Comparison of ENCODE assay signal across 8 cellular contexts in the genomic region with DNA sequence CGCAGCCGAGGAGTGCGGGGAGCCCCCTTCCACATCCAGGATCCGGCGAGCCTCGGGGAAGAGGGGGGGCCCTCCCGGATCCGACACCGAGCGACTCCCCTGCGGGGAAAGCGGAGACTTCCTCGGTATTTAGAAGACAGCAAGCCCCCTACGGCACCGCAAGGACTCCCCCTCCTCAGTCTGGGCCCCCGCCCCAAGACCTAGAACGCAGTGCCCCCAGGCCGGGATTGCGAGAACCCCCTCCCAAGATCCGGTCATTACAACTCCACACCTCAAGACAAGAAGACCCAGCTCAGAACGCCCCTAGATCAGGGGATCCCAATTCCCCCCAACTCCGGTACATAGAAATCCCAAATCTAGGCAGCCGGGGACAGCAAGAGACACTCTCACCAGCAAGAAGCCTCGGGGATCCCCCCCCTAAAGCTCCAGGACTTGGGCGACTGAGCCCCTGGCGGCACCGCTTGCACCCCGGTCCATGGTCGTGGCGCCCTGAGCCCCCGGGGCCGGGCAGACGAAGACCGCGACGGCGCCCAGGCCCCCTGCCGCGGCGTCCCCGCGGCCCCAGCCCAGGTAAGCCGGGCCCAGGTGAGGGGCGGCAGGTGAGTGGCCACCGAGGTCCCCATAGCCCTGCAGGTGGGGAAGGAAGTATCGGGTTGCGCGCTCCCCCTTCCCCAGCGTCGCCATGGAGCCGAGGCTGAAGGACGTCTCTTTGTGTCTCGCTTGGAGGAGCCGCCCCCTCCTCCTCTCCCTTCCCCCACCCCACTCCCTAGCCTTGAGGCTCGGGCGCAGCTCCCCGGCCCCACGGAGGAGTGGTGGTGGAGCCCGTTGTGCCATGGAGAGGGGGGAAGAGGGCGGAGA. TPM values are rescaled to one million over a fixed set of nuclear protein-coding genes. Genes with fewer than 3 reads are reported as not detected.
A peak's percentile ranks its signal among the peaks of the same experiment; 100 is the strongest.
DNase-seq lines count a peak whose midpoint lies in the region; ATAC-seq and TF ChIP-seq lines count a peak whose summit lies in the region.

No MANE protein-coding gene starts in this region.

- DNase-seq in HFF-Myc (ENCODE audit: extremely low read depth, low read depth) (no peak), Peyer's patch (no peak), neuronal stem cell (ENCODE audit: low spot score) (peak; percentile 57), putamen (ENCODE audit: low spot score) (no peak)

- no CpG with 5 or more reads among the region's 60 CpGs for WGBS in neuronal stem cell (ENCODE audit: extremely low coverage in 2 of 2, insufficient read length in 2 of 2, insufficient replicate concordance in 1 of 2), 2 donors

- H2AK5ac ChIP-seq in neuronal stem cell (ENCODE audit: low read depth, low read length) = peak overlapping the region; percentile 70

- H3K79me1 ChIP-seq in neuronal stem cell (ENCODE audit: low read depth, low read length) = peaks cover 22% of the 10 kb centered on the region

- peak overlapping the region; percentile 98 for H3K18ac ChIP-seq in neuronal stem cell (ENCODE audit: low read length)

- no peaks in the 10 kb centered on the region for H3K36me3 ChIP-seq in Peyer's patch
- H3K36me3 ChIP-seq in endocrine pancreas (ENCODE audit: control insufficient read depth, insufficient read depth, low read length) = no peaks in the 10 kb centered on the region
- peaks cover 7 to 36% of the 10 kb centered on the region in 2 donors for H3K36me3 ChIP-seq in neuronal stem cell (replicated peaks in 1 of 2; ENCODE audit: control insufficient read depth in 2 of 2, insufficient read depth in 2 of 2, low read length in 2 of 2)

- no peak for TF ChIP-seq POLR2A in Peyer's patch (IDR thresholded peaks at IDR 0.05)

- peak overlapping the region; percentile 82 for H3K23ac ChIP-seq in neuronal stem cell (ENCODE audit: low read depth, low read length, poor library complexity)

- H3K14ac ChIP-seq in neuronal stem cell (ENCODE audit: low read length) = peak overlapping the region; percentile 86

- H2AFZ ChIP-seq in neuronal stem cell (ENCODE audit: low read length) = peak overlapping the region; percentile 88

- H3K9ac ChIP-seq in endocrine pancreas (ENCODE audit: control insufficient read depth, insufficient read depth, low read length) (peak overlapping the region; percentile 69), neuronal stem cell (ENCODE audit: low read depth, low read length, poor library complexity) (peak overlapping the region; percentile 91)

- peak overlapping the region; percentile 30 for H2BK12ac ChIP-seq in neuronal stem cell (ENCODE audit: low read length)

- peak overlapping the region; percentile 58 for H4K91ac ChIP-seq in neuronal stem cell (ENCODE audit: low read depth, low read length, poor library complexity)

- H3K27ac ChIP-seq in C4-2B (peak overlapping the region; percentile 84), Peyer's patch (peak overlapping the region in 1 of 4 donors; percentile 74), neuronal stem cell (replicated peaks; ENCODE audit: low read length) (peak overlapping the region; percentile 56)

- no peak overlapping the region for H3K4ac ChIP-seq in neuronal stem cell (ENCODE audit: low read length)

- H3K4me3 ChIP-seq in HFF-Myc (replicated peaks; ENCODE audit: low read depth, low read length) = peak overlapping the region; percentile 38
- peak overlapping the region; percentile 49 to 73 (median 68) for H3K4me3 ChIP-seq in Peyer's patch
- peak overlapping the region; percentile 18 for H3K4me3 ChIP-seq in endocrine pancreas (ENCODE audit: control insufficient read depth, insufficient read depth, low read length)
- peak overlapping the region; percentile 77 to 97 for H3K4me3 ChIP-seq in neuronal stem cell (ENCODE audit: low read length in 2 of 2)

- TF ChIP-seq CTCF in C4-2B (conservative IDR thresholded peaks at IDR 0.05) (no peak), HFF-Myc (IDR thresholded peaks at IDR 0.05; ENCODE audit: low read depth, low read length, missing control alignments) (no peak), Peyer's patch (IDR thresholded peaks at IDR 0.05) (no peak)

- H4K8ac ChIP-seq in neuronal stem cell (ENCODE audit: low read depth, low read length) = no peak overlapping the region

- H3K27me3 ChIP-seq in Peyer's patch (peaks cover 0 to 5% of the 10 kb centered on the region in 2 donors), endocrine pancreas (ENCODE audit: control insufficient read depth, insufficient read depth, low read length) (no peaks in the 10 kb centered on the region), neuronal stem cell (ENCODE audit: control insufficient read depth in 3 of 3, insufficient read depth in 3 of 3, low read depth in 1 of 3, low read length in 3 of 3) (no peaks in the 10 kb centered on the region)

- H3K9me3 ChIP-seq in Peyer's patch (no peaks in the 10 kb centered on the region), endocrine pancreas (ENCODE audit: control insufficient read depth, low read length) (no peaks in the 10 kb centered on the region), neuronal stem cell (replicated peaks in 1 of 2; ENCODE audit: control insufficient read depth in 2 of 2, insufficient read depth in 1 of 2, low read depth in 1 of 2, low read length in 2 of 2) (no peaks in the 10 kb centered on the region)

- no peak for ATAC-seq in HG02798 (IDR thresholded peaks at IDR 0.05; ENCODE audit: poor library complexity, unreplicated experiment)
- ATAC-seq in HG02884 (IDR thresholded peaks at IDR 0.05; ENCODE audit: unreplicated experiment) = no peak

- H2BK15ac ChIP-seq in neuronal stem cell (ENCODE audit: low read length) = peak overlapping the region; percentile 88

- peak overlapping the region; percentile 97 for H2BK5ac ChIP-seq in neuronal stem cell (ENCODE audit: low read length)

- H3K4me2 ChIP-seq in neuronal stem cell (ENCODE audit: insufficient read depth, low read length, poor library complexity, severe bottlenecking) = peak overlapping the region; percentile 92

- H2BK120ac ChIP-seq in neuronal stem cell (ENCODE audit: low read depth, low read length) = peak overlapping the region; percentile 12

- H3K4me1 ChIP-seq in Peyer's patch (peaks cover 0 to 18% (median 8%) of the 10 kb centered on the region in 4 donors), endocrine pancreas (ENCODE audit: control insufficient read depth, insufficient read depth, low read length) (no peaks in the 10 kb centered on the region), neuronal stem cell (ENCODE audit: control insufficient read depth in 2 of 2, insufficient read depth in 1 of 2, low read depth in 1 of 2, low read length in 2 of 2) (peaks cover 8 to 15% of the 10 kb centered on the region in 2 donors)

RNA-seq across cellular contexts. Expression of gene SBK1, which starts 0.6 kb away (rescaled TPM):
- total RNA-seq in Peyer's patch = 1 to 10 TPM in 2 of 4 donors, under 1 TPM in 2; 0.35 to 2.5 (median 1.3) TPM
- 49.6 TPM for polyA plus RNA-seq in neuronal stem cell (2013, experiment 1 of 2)
- polyA plus RNA-seq in neuronal stem cell (2013, experiment 2 of 2) = 50.1 TPM

Comparison
In these comparisons a context has a peak if more than half of its experiments do, and no peak if none do; other contexts are left out.
1. H3K4me3 ChIP-seq: peak in every context shown above with its lines; median percentile 87 in neuronal stem cell; 68 in Peyer's patch; 38 in HFF-Myc; 18 in endocrine pancreas.